25 cellular contexts compared by ENCODE assay signal in the genomic region with DNA sequence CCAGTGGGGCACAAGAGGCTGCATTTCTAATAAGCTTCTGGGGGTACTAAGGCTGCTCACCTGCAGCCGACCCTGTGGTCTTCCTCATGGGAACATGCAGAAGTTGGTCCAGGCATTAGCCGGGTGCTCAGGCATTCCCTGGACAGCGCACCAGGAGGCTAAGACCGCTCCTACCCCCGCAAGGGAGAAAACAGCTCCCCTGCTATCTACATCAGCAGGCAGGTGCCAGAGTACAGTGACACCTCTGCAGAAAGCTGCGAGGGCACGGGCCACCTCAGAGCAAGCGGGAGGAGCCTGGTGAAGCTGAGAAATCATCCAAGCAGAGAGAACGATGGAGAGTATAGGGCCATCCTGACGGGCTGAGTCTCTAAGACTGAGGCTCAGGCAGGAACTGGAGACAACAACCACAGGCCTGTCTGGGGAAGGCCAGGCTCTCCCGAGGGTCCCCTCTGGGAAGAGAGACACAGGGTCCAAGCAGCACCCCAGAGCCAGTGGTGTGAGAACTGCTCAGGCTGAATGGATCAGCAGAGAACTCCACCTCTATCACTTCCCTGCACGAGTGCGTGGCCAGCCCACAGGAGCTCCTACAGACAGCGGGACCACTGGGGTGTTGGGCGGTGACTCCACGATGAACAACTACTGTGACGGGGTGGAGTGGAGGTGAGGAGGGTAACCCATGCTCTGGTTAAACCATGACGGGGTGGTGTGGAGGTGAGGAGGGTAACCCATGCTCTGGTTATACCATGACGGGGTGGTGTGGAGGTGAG.
"Had no signal": no experiment of that assay in that cellular context is flagged by ENCODE, and none has a peak within 500 bp of the region (broad histone marks: within the 10 kb centered on the region; RNA-seq: fewer than 3 reads in every experiment).

No MANE protein-coding gene starts in this region.

- DNase-seq: activated CD4-positive, alpha-beta T cell treated with anti-CD3 and anti-CD28 coated beads for 4 hours; activated CD8-positive, alpha-beta memory T cell treated with anti-CD3 and anti-CD28 coated beads, Interleukin-2, amount 50 U/mL, for 48 hours; activated CD8-positive, alpha-beta T cell treated with anti-CD3 and anti-CD28 coated beads, Interleukin-2, amount 10 ng/mL, durations not matched to agents 7 days and 5 days; activated naive CD4-positive, alpha-beta T cell treated with anti-CD3 and anti-CD28 coated beads, Interleukin-2, amount 50 U/mL, for 16 hours; activated naive CD8-positive, alpha-beta T cell treated with anti-CD3 and anti-CD28 coated beads, Interleukin-2, amount 10 ng/mL, durations not matched to agents 7 days and 5 days; activated T-cell treated with anti-CD3 and anti-CD28 coated beads, Interleukin-2, amount 50 U/mL, for 1 hour; adrenal gland; Kasumi-1; NCI-H1092 treated with DMSO at 0.1 percent for 48 hours; NCI-H1436; NCI-H1694 treated with DMSO at 0.1 percent for 48 hours; NCI-H2029 treated with DMSO at 0.1 percent for 48 hours; NCI-H510A treated with DMSO at 0.1 percent for 48 hours; NCI-H69; NK-92 treated with Interleukin-12 subunit alpha and Interleukin-12 subunit beta, amount 100 ng/mL, for 24 hours; PC-9; T-cell; T-helper 2 cell; WERI-Rb-1 had no signal

- ATAC-seq: activated CD4-positive, CD25-positive, alpha-beta regulatory T cell treated with anti-CD3 and anti-CD28 coated beads, Interleukin-2, amount 50 U/mL, for 24 hours; activated CD8-positive, alpha-beta T cell treated with anti-CD3 and anti-CD28 coated beads, Interleukin-2, amount 10 ng/mL, durations not matched to agents 7 days and 5 days; K562; Right ventricle myocardium inferior; T-cell had no signal

- FAIRE-seq: astrocyte, K562 had no signal

- H3K4me1 ChIP-seq: adrenal gland had no signal

- H3K27me3 ChIP-seq: adrenal gland, cardiac muscle cell had no signal

- H3K27ac ChIP-seq: cardiac muscle cell, PC-9, SK-N-MC, WERI-Rb-1 had no signal

- H3K4me3 ChIP-seq: adrenal gland, cardiac muscle cell, K562, PC-9, SK-N-MC had no signal
